1 cellular context compared by ENCODE assay signal in genomic region chr11:119168471-119169271, GRCh38.
TF ChIP-seq lines count a peak whose summit lies in the region.

Gene NLRX1, plus strand, starts transcription at chr11:119168725. Its CDS starts 2,679 bp downstream, at chr11:119171404.

TF ChIP-seq in HEK293, 187 proteins besides CTCF, POLR2A, EP300 and RAD21 (continued from another document):
- peak; percentile 93 for TF ChIP-seq ZNF324 (tag by site-specific recombination; IDR thresholded peaks at IDR 0.05)
- no peak for TF ChIP-seq MZF1 (tag by site-specific recombination; IDR thresholded peaks at IDR 0.05; ENCODE audit: borderline replicate concordance)
- TF ChIP-seq ZNF211 (tag by site-specific recombination; IDR thresholded peaks at IDR 0.05; ENCODE audit: low read depth): no peak
- TF ChIP-seq ZEB2 (tag by site-specific recombination; IDR thresholded peaks at IDR 0.05): peak; percentile 73
- TF ChIP-seq ZNF664 (tag by site-specific recombination; IDR thresholded peaks at IDR 0.05): peak; percentile 55; the same call in 1 of the 2 replicates
- TF ChIP-seq PRDM4 (tag by site-specific recombination; IDR thresholded peaks at IDR 0.05): peak; percentile 45; the same call in 1 of the 2 replicates
- TF ChIP-seq KLF16 (tag by site-specific recombination; IDR thresholded peaks at IDR 0.05): peak; percentile 58; the same call in 1 of the 2 replicates
- no peak for TF ChIP-seq PRDM2 (tag by site-specific recombination; IDR thresholded peaks at IDR 0.05; ENCODE audit: borderline replicate concordance)
- peak; percentile 49; the same call in 1 of the 2 replicates for TF ChIP-seq ZNF600 (tag by site-specific recombination; IDR thresholded peaks at IDR 0.05)
- peak; percentile 55; the same call in 1 of the 2 replicates for TF ChIP-seq ZBTB7A (tag by site-specific recombination; IDR thresholded peaks at IDR 0.05; ENCODE audit: low read depth)
- TF ChIP-seq HIC1 (tag by site-specific recombination; IDR thresholded peaks at IDR 0.05): peak; percentile 91
- TF ChIP-seq ZNF571 (tag by site-specific recombination; IDR thresholded peaks at IDR 0.05): no peak
- TF ChIP-seq ZNF707 (tag by site-specific recombination; IDR thresholded peaks at IDR 0.05): 0 out of 2 replicates have a peak, but pooled peaks have one; percentile 21
- TF ChIP-seq RBAK (tag by site-specific recombination; IDR thresholded peaks at IDR 0.05): no peak
- peak; percentile 50; the same call in 1 of the 2 replicates for TF ChIP-seq KLF7 (tag by site-specific recombination; IDR thresholded peaks at IDR 0.05; ENCODE audit: borderline replicate concordance)
- no peak for TF ChIP-seq KLF9 (tag by site-specific recombination; IDR thresholded peaks at IDR 0.05; ENCODE audit: low read depth)
- 0 out of 2 replicates have a peak, but pooled peaks have one; percentile 16 for TF ChIP-seq ZNF10 (tag by site-specific recombination; IDR thresholded peaks at IDR 0.05)
- no peak for TF ChIP-seq ZBTB44 (tag by site-specific recombination; IDR thresholded peaks at IDR 0.05)
- no peak for TF ChIP-seq ZNF549 (tag by site-specific recombination; IDR thresholded peaks at IDR 0.05)
- TF ChIP-seq TRIM28 (IDR thresholded peaks at IDR 0.05; ENCODE audit: borderline replicate concordance, low read length): peak; percentile 63; the same call in 1 of the 2 replicates
- 0 out of 2 replicates have a peak, but pooled peaks have one; percentile 19 for TF ChIP-seq SP3 (tag by site-specific recombination; IDR thresholded peaks at IDR 0.05)
- peak; percentile 84 for TF ChIP-seq ZNF335 (tag by site-specific recombination; conservative IDR thresholded peaks at IDR 0.05)
- TF ChIP-seq ZNF138 (tag by site-specific recombination; IDR thresholded peaks at IDR 0.05; ENCODE audit: borderline replicate concordance): no peak
- 0 out of 2 replicates have a peak, but pooled peaks have one; percentile 39 for TF ChIP-seq ZSCAN18 (tag by site-specific recombination; IDR thresholded peaks at IDR 0.05)
- TF ChIP-seq BCL11A (tag by site-specific recombination; IDR thresholded peaks at IDR 0.05; ENCODE audit: low read depth): peak; percentile 25; the same call in 1 of the 2 replicates
- peak; percentile 84 for TF ChIP-seq SP7 (tag by site-specific recombination; IDR thresholded peaks at IDR 0.05)
- peak; percentile 84 for TF ChIP-seq GLIS1 (tag by site-specific recombination; IDR thresholded peaks at IDR 0.05)
- TF ChIP-seq ZNF157 (tag by site-specific recombination; IDR thresholded peaks at IDR 0.05): no peak
- TF ChIP-seq ZNF274 (IDR thresholded peaks at IDR 0.05; ENCODE audit: low read length): no peak
- TF ChIP-seq ZNF274 (tag by site-specific recombination; IDR thresholded peaks at IDR 0.05; ENCODE audit: borderline replicate concordance): no peak
- no peak for TF ChIP-seq ZNF148 (tag by site-specific recombination; IDR thresholded peaks at IDR 0.05; ENCODE audit: borderline replicate concordance)
- 0 out of 2 replicates have a peak, but pooled peaks have one; percentile 36 for TF ChIP-seq ZBTB48 (tag by site-specific recombination; IDR thresholded peaks at IDR 0.05)
- TF ChIP-seq ZNF223 (tag by site-specific recombination; IDR thresholded peaks at IDR 0.05): no peak
- no peak for TF ChIP-seq ZNF202 (tag by site-specific recombination; IDR thresholded peaks at IDR 0.05; ENCODE audit: borderline replicate concordance)
- TF ChIP-seq ZNF24 (tag by site-specific recombination; IDR thresholded peaks at IDR 0.05): peak; percentile 82; the same call in 1 of the 2 replicates
- no peak for TF ChIP-seq ZNF777 (tag by site-specific recombination; IDR thresholded peaks at IDR 0.05; ENCODE audit: borderline replicate concordance)
- TF ChIP-seq ZNF560 (tag by site-specific recombination; IDR thresholded peaks at IDR 0.05; ENCODE audit: borderline replicate concordance): no peak
- peak; percentile 86 for TF ChIP-seq ZNF121 (tag by site-specific recombination; IDR thresholded peaks at IDR 0.05)
- TF ChIP-seq ZNF404 (tag by site-specific recombination; IDR thresholded peaks at IDR 0.05): no peak
- no peak; the same call in 1 of the 2 replicates for TF ChIP-seq KLF1 (tag by site-specific recombination; IDR thresholded peaks at IDR 0.05)
- TF ChIP-seq GLIS2 (tag by site-specific recombination; IDR thresholded peaks at IDR 0.05): peak; percentile 78
- no peak for TF ChIP-seq ZNF514 (tag by site-specific recombination; IDR thresholded peaks at IDR 0.05)
- TF ChIP-seq SCRT2 (tag by site-specific recombination; IDR thresholded peaks at IDR 0.05): no peak
- TF ChIP-seq ZIC2 (tag by site-specific recombination; IDR thresholded peaks at IDR 0.05): 0 out of 2 replicates have a peak, but pooled peaks have one; percentile 24
- no peak for TF ChIP-seq BCL6B (tag by site-specific recombination; IDR thresholded peaks at IDR 0.05)
- TF ChIP-seq ZNF629 (tag by site-specific recombination; IDR thresholded peaks at IDR 0.05): peak; percentile 80
- peak; percentile 56; the same call in 1 of the 2 replicates for TF ChIP-seq ZBTB20 (tag by site-specific recombination; IDR thresholded peaks at IDR 0.05)
- TF ChIP-seq ZNF341 (tag by site-specific recombination; IDR thresholded peaks at IDR 0.05; ENCODE audit: low read depth): peak; percentile 22; the same call in 1 of the 2 replicates
- no peak for TF ChIP-seq ZNF175 (tag by site-specific recombination; IDR thresholded peaks at IDR 0.05)
